8 cellular contexts compared by ENCODE assay signal in genomic region chr3:182682263-182683229, GRCh38.
DNase-seq lines count a peak whose midpoint lies in the region; ATAC-seq, FAIRE-seq and TF ChIP-seq lines count a peak whose summit lies in the region.

No MANE protein-coding gene starts in this region.

- POLR2A ChIA-PET in GM12878 (lab: Charles Lee), result no interaction called here

- peaks cover 2% of the 10 kb centered on the region for H3K36me3 Mint-ChIP-seq in T-helper 17 cell (ENCODE audit: low read depth)

- H3K4me1 ChIP-seq in GM12878 (ENCODE audit: control insufficient read depth, insufficient read depth, low read length) (peaks cover 7% of the 10 kb centered on the region; the same call in 1 of the 2 replicates), smooth muscle cell (ENCODE audit: low read depth) (peaks cover 14% of the 10 kb centered on the region)

- no peaks in the 10 kb centered on the region for H3K9me3 ChIP-seq in T-helper 17 cell (ENCODE audit: control insufficient read depth, low read length, poor library complexity, severe bottlenecking)
- H3K9me3 ChIP-seq in GM12878 (replicated peaks; ENCODE audit: control insufficient read depth, insufficient read depth, low read length), result no peaks in the 10 kb centered on the region
- H3K9me3 ChIP-seq in iPS-18c (ENCODE audit: control insufficient read depth, insufficient read depth, low read length), result no peaks in the 10 kb centered on the region
- no peaks in the 10 kb centered on the region for H3K9me3 ChIP-seq in smooth muscle cell (replicated peaks; ENCODE audit: low read depth)

- H2AFZ ChIP-seq in GM12878 (ENCODE audit: control insufficient read depth, low read depth, low read length) (peak overlapping the region; percentile 72), smooth muscle cell (ENCODE audit: low read depth) (peak overlapping the region; percentile 100)

- SMC1A ChIA-PET in GM12878 (lab: Charles Lee; ENCODE audit: uncharacterized antibody, unreplicated experiment), result interaction anchor here (1.2 to 2.1 kb wide), 5 partner anchors 14 to 975 kb away, joined by 3 to 8 read pairs (median 4); no protein-coding TSS in a partner anchor

- in situ Hi-C loops in GM12878 (cut with MboI), result no loop called here

- H3K27ac Mint-ChIP-seq in T-helper 17 cell, result no peak overlapping the region

- DNase-seq in EL (peak; percentile 46), T-helper 17 cell (peak; percentile 26 to 37 (median 34)), GM12878 (ENCODE audit: low read depth, low spot score) (peak; percentile 5), smooth muscle cell (lab: John Stamatoyannopoulos, UW; ENCODE audit: unreplicated experiment) (peak; percentile 20), KG1 (lab: John Stamatoyannopoulos, UW) (no peak)

- no peaks in the 10 kb centered on the region for H3K27me3 ChIP-seq in GM12878 (replicated peaks in 1 of 2; ENCODE audit: control insufficient read depth in 2 of 2, insufficient read depth in 2 of 2, low read length in 1 of 2)
- peaks cover 19% of the 10 kb centered on the region for H3K27me3 ChIP-seq in smooth muscle cell (ENCODE audit: low read depth)

- H3K79me2 ChIP-seq in GM12878 (ENCODE audit: control insufficient read depth, insufficient read depth, low read length) (no peaks in the 10 kb centered on the region), smooth muscle cell (ENCODE audit: low read depth) (no peaks in the 10 kb centered on the region)

- TF ChIP-seq EP300 in Ishikawa (IDR thresholded peaks at IDR 0.05; ENCODE audit: borderline replicate concordance) (no peak), GM12878 (IDR thresholded peaks at IDR 0.05; ENCODE audit: borderline replicate concordance in 1 of 2, control insufficient read depth in 1 of 2, low read depth in 2 of 2, low read length in 2 of 2) (no peak)

- WGBS in GM12878 (ENCODE audit: insufficient coverage, insufficient replicate concordance, low lambda C conversion rate, missing lambda C conversion rate), result 1% methylated on average over 79 of the region's 79 CpGs
- WGBS in smooth muscle cell (ENCODE audit: low lambda C conversion rate), result 2% methylated on average over 79 of the region's 79 CpGs

- intact Hi-C loops in GM12878 (cut with micrococcal nuclease; ENCODE audit: unreplicated experiment), result loop anchor here (1.0 to 10.0 kb wide), 7 partner anchors 64 to 1356 kb away; no protein-coding TSS in a partner anchor

- TF ChIP-seq POLR2A in GM12878 (IDR thresholded peaks at IDR 0.05; ENCODE audit: low read depth, low read length), result no peak

- H4K20me1 ChIP-seq in GM12878 (ENCODE audit: control insufficient read depth, insufficient read depth) (no peaks in the 10 kb centered on the region), smooth muscle cell (ENCODE audit: low read depth) (no peaks in the 10 kb centered on the region)

- H3F3A ChIP-seq in smooth muscle cell (ENCODE audit: low read depth), result no peaks in the 10 kb centered on the region

- ATAC-seq in GM21576 (IDR thresholded peaks at IDR 0.05; ENCODE audit: unreplicated experiment) (peak; percentile 82), T-helper 17 cell (peak; percentile 88), GM12878 (peak; percentile 95)

- H3K27ac ChIP-seq in GM12878 (ENCODE audit: control insufficient read depth, insufficient read depth) (peak overlapping the region; percentile 5), smooth muscle cell (ENCODE audit: low read depth) (no peak overlapping the region)

- TF ChIP-seq RAD21 in Ishikawa (IDR thresholded peaks at IDR 0.05; ENCODE audit: low read depth) (no peak), GM12878 (IDR thresholded peaks at IDR 0.05; ENCODE audit: insufficient read depth, low read depth, low read length) (no peak)

- H3K4me1 Mint-ChIP-seq in T-helper 17 cell, result peaks cover 11% of the 10 kb centered on the region

- RAD21 ChIA-PET in GM12878 (lab: Charles Lee; ENCODE audit: unreplicated experiment), result interaction anchor here (1.1 to 2.1 kb wide), 6 partner anchors 26 to 976 kb away, joined by 3 to 6 read pairs (median 4); no protein-coding TSS in a partner anchor

- peak overlapping the region; percentile 88 for H3K4me3 Mint-ChIP-seq in T-helper 17 cell

- TSS peak; percentile 86 for BruUV-seq in GM12878 (replicated peaks; lab: Mats Ljungman, UMichigan)

- CTCF ChIA-PET in GM12878 (lab: Yijun Ruan, JAX), result interaction anchor here (0.7 to 3.2 kb wide), 18 partner anchors 7 to 1355 kb away, joined by 3 to 36 read pairs (median 4); partner anchors contain the start of gene ATP11B

- TF ChIP-seq CTCF in GM12878 (IDR thresholded peaks at IDR 0.05 in 2 of 3, conservative IDR thresholded peaks at IDR 0.05 in 1 of 3; ENCODE audit: control insufficient read depth in 2 of 3, extremely low read depth in 1 of 3, insufficient read depth in 1 of 3, low read depth in 3 of 3, low read length in 3 of 3) (peak; percentile 16 to 28 (median 24); a peak in 4 of 6 replicates), smooth muscle cell (IDR thresholded peaks at IDR 0.05; ENCODE audit: borderline replicate concordance, insufficient read depth, poor library complexity, severe bottlenecking) (peak; percentile 2)

- H3K9ac ChIP-seq in GM12878 (ENCODE audit: control insufficient read depth, insufficient read depth, low read length), result peak overlapping the region; percentile 50
- peak overlapping the region; percentile 7 for H3K9ac ChIP-seq in smooth muscle cell (ENCODE audit: low read depth)

- H3K4me2 ChIP-seq in GM12878 (ENCODE audit: control insufficient read depth, insufficient read depth), result peak overlapping the region; percentile 91
- H3K4me2 ChIP-seq in smooth muscle cell, result peak overlapping the region; percentile 100

- FAIRE-seq in GM12878 (lab: Jason Lieb, UNC), result peak; percentile 64

- H3K4me3 ChIP-seq in GM12878 (peak overlapping the region; percentile 74), iPS-18c (ENCODE audit: insufficient read depth, low read depth, low read length) (peak overlapping the region; percentile 68), smooth muscle cell (peak overlapping the region; percentile 88)

- H3K36me3 ChIP-seq in GM12878 (ENCODE audit: control insufficient read depth in 2 of 2, insufficient read depth in 2 of 2, low read length in 1 of 2) (no peaks in the 10 kb centered on the region), smooth muscle cell (ENCODE audit: low read depth) (no peaks in the 10 kb centered on the region)

- peaks cover 57% of the 10 kb centered on the region for H3K27me3 Mint-ChIP-seq in T-helper 17 cell

TF ChIP-seq in Ishikawa, 13 proteins besides CTCF, POLR2A, EP300 and RAD21:
- TF ChIP-seq EGR1 (IDR thresholded peaks at IDR 0.05) (no peak), TEAD4 (IDR thresholded peaks at IDR 0.05) (no peak), ZBTB7A (IDR thresholded peaks at IDR 0.05; ENCODE audit: low read depth) (peak; percentile 41; the same call in 1 of the 2 replicates), TCF12 (IDR thresholded peaks at IDR 0.05; ENCODE audit: low read depth) (no peak), CREB1 (IDR thresholded peaks at IDR 0.05; ENCODE audit: low read depth) (no peak)

TF ChIP-seq in GM12878, 131 proteins besides CTCF, POLR2A, EP300 and RAD21 (continues in another document):
- TF ChIP-seq MYB (IDR thresholded peaks at IDR 0.05; ENCODE audit: borderline replicate concordance, low read depth, low read length) (no peak), EZH2 (IDR thresholded peaks at IDR 0.05; ENCODE audit: borderline replicate concordance, control insufficient read depth, low read depth, low read length) (no peak), YY1 (IDR thresholded peaks at IDR 0.05; ENCODE audit: low read depth, low read length) (peak; percentile 81), WRNIP1 (IDR thresholded peaks at IDR 0.05; ENCODE audit: borderline replicate concordance, low read depth, low read length) (no peak), LARP7 (IDR thresholded peaks at IDR 0.05) (peak; percentile 46), DPF2 (IDR thresholded peaks at IDR 0.05) (peak; percentile 55)
- TF ChIP-seq, protein P1, sequence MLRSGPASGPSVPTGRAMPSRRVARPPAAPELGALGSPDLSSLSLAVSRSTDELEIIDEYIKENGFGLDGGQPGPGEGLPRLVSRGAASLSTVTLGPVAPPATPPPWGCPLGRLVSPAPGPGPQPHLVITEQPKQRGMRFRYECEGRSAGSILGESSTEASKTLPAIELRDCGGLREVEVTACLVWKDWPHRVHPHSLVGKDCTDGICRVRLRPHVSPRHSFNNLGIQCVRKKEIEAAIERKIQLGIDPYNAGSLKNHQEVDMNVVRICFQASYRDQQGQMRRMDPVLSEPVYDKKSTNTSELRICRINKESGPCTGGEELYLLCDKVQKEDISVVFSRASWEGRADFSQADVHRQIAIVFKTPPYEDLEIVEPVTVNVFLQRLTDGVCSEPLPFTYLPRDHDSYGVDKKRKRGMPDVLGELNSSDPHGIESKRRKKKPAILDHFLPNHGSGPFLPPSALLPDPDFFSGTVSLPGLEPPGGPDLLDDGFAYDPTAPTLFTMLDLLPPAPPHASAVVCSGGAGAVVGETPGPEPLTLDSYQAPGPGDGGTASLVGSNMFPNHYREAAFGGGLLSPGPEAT (IDR thresholded peaks at IDR 0.05; ENCODE audit: low read depth), result peak; percentile 86
- TF ChIP-seq, protein P2, sequence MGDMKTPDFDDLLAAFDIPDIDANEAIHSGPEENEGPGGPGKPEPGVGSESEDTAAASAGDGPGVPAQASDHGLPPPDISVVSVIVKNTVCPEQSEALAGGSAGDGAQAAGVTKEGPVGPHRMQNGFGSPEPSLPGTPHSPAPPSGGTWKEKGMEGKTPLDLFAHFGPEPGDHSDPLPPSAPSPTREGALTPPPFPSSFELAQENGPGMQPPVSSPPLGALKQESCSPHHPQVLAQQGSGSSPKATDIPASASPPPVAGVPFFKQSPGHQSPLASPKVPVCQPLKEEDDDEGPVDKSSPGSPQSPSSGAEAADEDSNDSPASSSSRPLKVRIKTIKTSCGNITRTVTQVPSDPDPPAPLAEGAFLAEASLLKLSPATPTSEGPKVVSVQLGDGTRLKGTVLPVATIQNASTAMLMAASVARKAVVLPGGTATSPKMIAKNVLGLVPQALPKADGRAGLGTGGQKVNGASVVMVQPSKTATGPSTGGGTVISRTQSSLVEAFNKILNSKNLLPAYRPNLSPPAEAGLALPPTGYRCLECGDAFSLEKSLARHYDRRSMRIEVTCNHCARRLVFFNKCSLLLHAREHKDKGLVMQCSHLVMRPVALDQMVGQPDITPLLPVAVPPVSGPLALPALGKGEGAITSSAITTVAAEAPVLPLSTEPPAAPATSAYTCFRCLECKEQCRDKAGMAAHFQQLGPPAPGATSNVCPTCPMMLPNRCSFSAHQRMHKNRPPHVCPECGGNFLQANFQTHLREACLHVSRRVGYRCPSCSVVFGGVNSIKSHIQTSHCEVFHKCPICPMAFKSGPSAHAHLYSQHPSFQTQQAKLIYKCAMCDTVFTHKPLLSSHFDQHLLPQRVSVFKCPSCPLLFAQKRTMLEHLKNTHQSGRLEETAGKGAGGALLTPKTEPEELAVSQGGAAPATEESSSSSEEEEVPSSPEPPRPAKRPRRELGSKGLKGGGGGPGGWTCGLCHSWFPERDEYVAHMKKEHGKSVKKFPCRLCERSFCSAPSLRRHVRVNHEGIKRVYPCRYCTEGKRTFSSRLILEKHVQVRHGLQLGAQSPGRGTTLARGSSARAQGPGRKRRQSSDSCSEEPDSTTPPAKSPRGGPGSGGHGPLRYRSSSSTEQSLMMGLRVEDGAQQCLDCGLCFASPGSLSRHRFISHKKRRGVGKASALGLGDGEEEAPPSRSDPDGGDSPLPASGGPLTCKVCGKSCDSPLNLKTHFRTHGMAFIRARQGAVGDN (IDR thresholded peaks at IDR 0.05), result no peak; the same call in 1 of the 2 replicates
